22 cellular contexts compared by ENCODE assay signal in genomic region chr13:112808377-112809140, GRCh38.
DNase-seq lines count a peak whose midpoint lies in the region; ATAC-seq and TF ChIP-seq lines count a peak whose summit lies in the region.
"Had no signal": no experiment of that assay in that cellular context is flagged by ENCODE, and none has a peak within 500 bp of the region (broad histone marks: within the 10 kb centered on the region; RNA-seq: fewer than 3 reads in every experiment).

No MANE protein-coding gene starts in this region.

- H2AFZ ChIP-seq in GM23338 = no peak overlapping the region

- no peak for DNase-seq in GM23338 (ENCODE audit: low spot score)
- DNase-seq in T-helper 17 cell = no peak
- DNase-seq in mesenteric fat pad (ENCODE audit: low spot score) = peak; percentile 82
- no peak for DNase-seq in sciatic nerve (ENCODE audit: low spot score)
- no peak for DNase-seq in SJCRH30
- no peak for DNase-seq in Calu3
- DNase-seq: C1 segment of cervical spinal cord; CD4-positive, alpha-beta memory T cell; COR-L47; DMS79; EL; GDM1; IMR-90; KG1; MM.1S; NCI-H2029; NCI-H446; NCI-H524 treated with DMSO at 0.1 percent for 48 hours; NCI-H774 had no signal

- H3K36me3 ChIP-seq in GM23338 (ENCODE audit: insufficient read depth) = peaks cover 7% of the 10 kb centered on the region
- H3K36me3 ChIP-seq in SJCRH30 = no peaks in the 10 kb centered on the region

- CTCF ChIA-PET in Calu3 (lab: Charles Lee) = no interaction called here

- no peak overlapping the region; the same call in 1 of the 2 replicates for H3K27ac Mint-ChIP-seq in GM23338
- H3K27ac Mint-ChIP-seq in T-helper 17 cell = peak overlapping the region; percentile 53
- H3K27ac Mint-ChIP-seq in Calu3 (ENCODE audit: unreplicated experiment) = no peak overlapping the region

- no peak overlapping the region for H3K4me3 ChIP-seq in GM23338
- H3K4me3 ChIP-seq in SJCRH30 = no peak overlapping the region
- H3K4me3 ChIP-seq: A549, GM12878 had no signal

- no peaks in the 10 kb centered on the region; the same call in 2 of the 3 replicates for H3K9me3 Mint-ChIP-seq in GM23338
- no peaks in the 10 kb centered on the region for H3K9me3 Mint-ChIP-seq in Calu3 (ENCODE audit: low read depth, unreplicated experiment)
- H3K9me3 Mint-ChIP-seq: CD4-positive, alpha-beta memory T cell had no signal

- no peaks in the 10 kb centered on the region for H3K4me1 ChIP-seq in GM23338 (ENCODE audit: insufficient read depth)
- H3K4me1 ChIP-seq in SJCRH30 = no peaks in the 10 kb centered on the region
- H3K4me1 ChIP-seq: A549 had no signal

- intact Hi-C loops in sciatic nerve (cut with DNase I) = no loop called here
- intact Hi-C loops in Calu3 (cut with micrococcal nuclease; ENCODE audit: unreplicated experiment) = no loop called here

- H3K4me2 ChIP-seq in GM23338 = no peak overlapping the region
- H3K4me2 ChIP-seq: A549 had no signal

- H3K9me2 ChIP-seq in GM23338 (ENCODE audit: insufficient read depth) = no peaks in the 10 kb centered on the region

- H3K27me3 Mint-ChIP-seq in GM23338 (ENCODE audit: insufficient read depth, low read depth, poor library complexity) (peaks cover 7% of the 10 kb centered on the region), T-helper 17 cell (no peaks in the 10 kb centered on the region), Calu3 (ENCODE audit: unreplicated experiment) (no peaks in the 10 kb centered on the region)
- H3K27me3 Mint-ChIP-seq: CD4-positive, alpha-beta memory T cell had no signal

- H3K79me2 ChIP-seq in GM23338 (replicated peaks; ENCODE audit: insufficient read depth) = no peaks in the 10 kb centered on the region

- TF ChIP-seq CTCF in GM23338 (conservative IDR thresholded peaks at IDR 0.05; ENCODE audit: low read depth in 2 of 2) = no peak
- TF ChIP-seq CTCF in Calu3 (IDR thresholded peaks at IDR 0.05; ENCODE audit: unreplicated experiment) = no peak

- no peaks in the 10 kb centered on the region for H3K27me3 ChIP-seq in GM23338 (ENCODE audit: insufficient read depth)
- no peaks in the 10 kb centered on the region for H3K27me3 ChIP-seq in SJCRH30

- BruUV-seq in Calu3 (replicated peaks; lab: Mats Ljungman, UMichigan) = no TSS peak

- H3K27ac ChIP-seq in GM23338 (ENCODE audit: low read depth) (no peak overlapping the region), SJCRH30 (no peak overlapping the region)
- H3K27ac ChIP-seq: A549 had no signal

- H3F3A ChIP-seq in GM23338 (replicated peaks; ENCODE audit: low read depth) = no peaks in the 10 kb centered on the region; the same call in 1 of the 2 replicates

- peaks cover 11% of the 10 kb centered on the region for H3K4me1 Mint-ChIP-seq in GM23338
- H3K4me1 Mint-ChIP-seq in T-helper 17 cell = no peaks in the 10 kb centered on the region
- no peaks in the 10 kb centered on the region for H3K4me1 Mint-ChIP-seq in Calu3 (ENCODE audit: low read depth, unreplicated experiment)
- H3K4me1 Mint-ChIP-seq: CD4-positive, alpha-beta memory T cell had no signal

- H4K20me1 ChIP-seq in GM23338 (replicated peaks; ENCODE audit: insufficient read depth) = no peaks in the 10 kb centered on the region; the same call in 1 of the 2 replicates

- H3K4me3 Mint-ChIP-seq in GM23338 (no peak overlapping the region), T-helper 17 cell (no peak overlapping the region), Calu3 (ENCODE audit: low read depth, unreplicated experiment) (no peak overlapping the region)
- H3K4me3 Mint-ChIP-seq: CD4-positive, alpha-beta memory T cell had no signal

- ATAC-seq in GM23338 = peak; percentile 13; the same call in 1 of the 3 replicates
- ATAC-seq in T-helper 17 cell = no peak
- ATAC-seq in sciatic nerve = peak; percentile 10
- no peak for ATAC-seq in HG03280 (IDR thresholded peaks at IDR 0.05; ENCODE audit: unreplicated experiment)
- ATAC-seq: A549, GM12878 had no signal

- H3K36me3 Mint-ChIP-seq in GM23338 (ENCODE audit: low read depth) (peaks cover 56% of the 10 kb centered on the region), T-helper 17 cell (ENCODE audit: low read depth) (peaks cover 2% of the 10 kb centered on the region), Calu3 (ENCODE audit: insufficient read depth, unreplicated experiment) (peaks cover 8% of the 10 kb centered on the region)

- H3K9me3 ChIP-seq in T-helper 17 cell (ENCODE audit: control insufficient read depth, low read length, poor library complexity, severe bottlenecking) (no peaks in the 10 kb centered on the region), SJCRH30 (replicated peaks) (no peaks in the 10 kb centered on the region)
- H3K9me3 ChIP-seq: A549 had no signal

TF ChIP-seq in GM23338, 12 proteins besides CTCF, POLR2A, EP300 and RAD21:
- TF ChIP-seq ZNF331 (CRISPR knock-in tag; IDR thresholded peaks at IDR 0.05; ENCODE audit: low read depth) (no peak), STAT1 (IDR thresholded peaks at IDR 0.05; ENCODE audit: unreplicated experiment) (no peak), EZH2phosphoT487 (IDR thresholded peaks at IDR 0.05; ENCODE audit: unreplicated experiment) (no peak)

Comparison
In these comparisons a context has a peak if more than half of its experiments do, and no peak if none do; other contexts are left out.
1. ATAC-seq: peak in GM23338 (single experiment) and sciatic nerve (single experiment); none in T-helper 17 cell (single experiment) and HG03280 (single experiment).